In genomic region chr7:95330194-95331003, GRCh38 we compare ENCODE assay signal across 1 cellular context.
TF ChIP-seq lines count a peak whose summit lies in the region.

No MANE protein-coding gene starts in this region.

TF ChIP-seq in GM12878, 131 proteins besides CTCF, POLR2A, EP300 and RAD21 (continued from another document):
- TF ChIP-seq PKNOX1 (IDR thresholded peaks at IDR 0.05) (peak; percentile 35; the same call in 1 of the 2 replicates), ATF7 (IDR thresholded peaks at IDR 0.05; ENCODE audit: low read depth) (peak; percentile 85; the same call in 1 of the 2 replicates), MLLT1 (IDR thresholded peaks at IDR 0.05) (peak; percentile 55; the same call in 1 of the 2 replicates), ATF2 (IDR thresholded peaks at IDR 0.05; ENCODE audit: low read length) (peak; percentile 56; the same call in 1 of the 2 replicates), NBN (IDR thresholded peaks at IDR 0.05) (0 out of 2 replicates have a peak, but pooled peaks have one; percentile 39), SREBF1 (IDR thresholded peaks at IDR 0.05; ENCODE audit: low read length) (no peak), IRF4 (IDR thresholded peaks at IDR 0.05; ENCODE audit: low read depth, low read length) (0 out of 2 replicates have a peak, but pooled peaks have one; percentile 32), IRF3 (IDR thresholded peaks at IDR 0.05) (no peak), RELB (IDR thresholded peaks at IDR 0.05; ENCODE audit: low read depth) (0 out of 2 replicates have a peak, but pooled peaks have one; percentile 27), MEF2B (IDR thresholded peaks at IDR 0.05; ENCODE audit: partially characterized antibody, poor library complexity, severe bottlenecking) (peak; percentile 22), ZNF24 (IDR thresholded peaks at IDR 0.05) (no peak), PBX3 (IDR thresholded peaks at IDR 0.05; ENCODE audit: insufficient replicate concordance, low read depth, low read length) (no peak), E2F4 (IDR thresholded peaks at IDR 0.05; ENCODE audit: low read depth, low read length) (no peak), NFIC (IDR thresholded peaks at IDR 0.05; ENCODE audit: low read depth, low read length) (0 out of 2 replicates have a peak, but pooled peaks have one; percentile 1)
TF ChIP-seq in GM12878: peak in this region for 10.
